In genomic region chr20:2693996-2694471, GRCh38 we compare ENCODE assay signal across 10 cellular contexts. TPM values are rescaled to one million over a fixed set of nuclear protein-coding genes. Genes with fewer than 3 reads are reported as not detected.
DNase-seq lines count a peak whose midpoint lies in the region; ATAC-seq and TF ChIP-seq lines count a peak whose summit lies in the region.
"Had no signal": no experiment of that assay in that cellular context is flagged by ENCODE, and none has a peak within 500 bp of the region (broad histone marks: within the 10 kb centered on the region; RNA-seq: fewer than 3 reads in every experiment).

No MANE protein-coding gene starts in this region.

- H3K27me3 Mint-ChIP-seq in natural killer cell (ENCODE audit: low read depth in 2 of 2) (peaks cover 0 to 43% of the 10 kb centered on the region in 2 donors), HFFc6 (ENCODE audit: insufficient read depth) (peaks cover 43% of the 10 kb centered on the region)

- H3K9me3 Mint-ChIP-seq in natural killer cell = no peaks in the 10 kb centered on the region
- no peaks in the 10 kb centered on the region for H3K9me3 Mint-ChIP-seq in HFFc6

- H3K4me1 ChIP-seq in cardiac muscle cell (ENCODE audit: low read depth) = no peaks in the 10 kb centered on the region

- H3K27ac ChIP-seq in cardiac muscle cell (no peak overlapping the region), coronary artery (no peak overlapping the region)
- H3K27ac ChIP-seq: KMS-11 had no signal

- peak overlapping the region in 1 of 2 donors; percentile 44 for H3K27ac Mint-ChIP-seq in natural killer cell
- no peak overlapping the region for H3K27ac Mint-ChIP-seq in HFFc6

- H3K4me3 ChIP-seq in cardiac muscle cell (peak overlapping the region; percentile 39), coronary artery (peak overlapping the region; percentile 75)

- H3K27me3 ChIP-seq in cardiac muscle cell = peaks cover 82% of the 10 kb centered on the region

- H3K36me3 ChIP-seq in cardiac muscle cell = no peaks in the 10 kb centered on the region

- peak overlapping the region; percentile 31 for H3K4me3 Mint-ChIP-seq in natural killer cell
- H3K4me3 Mint-ChIP-seq in HFFc6 = no peak overlapping the region

- no peaks in the 10 kb centered on the region for H3K9me3 ChIP-seq in cardiac muscle cell (ENCODE audit: low read depth)

- TF ChIP-seq CTCF in cardiac muscle cell (IDR thresholded peaks at IDR 0.05; ENCODE audit: low read depth, low read length) = no peak
- no peak for TF ChIP-seq CTCF in coronary artery (IDR thresholded peaks at IDR 0.05)
- TF ChIP-seq CTCF in natural killer cell (IDR thresholded peaks at IDR 0.05) = no peak
- no peak for TF ChIP-seq CTCF in HFFc6 (IDR thresholded peaks at IDR 0.05)

- H3K4me1 Mint-ChIP-seq in natural killer cell = peaks cover 17 to 36% of the 10 kb centered on the region in 2 donors
- peaks cover 8% of the 10 kb centered on the region for H3K4me1 Mint-ChIP-seq in HFFc6 (ENCODE audit: low read depth)

- H3K36me3 Mint-ChIP-seq in natural killer cell (no peaks in the 10 kb centered on the region), HFFc6 (ENCODE audit: low read depth) (peaks cover 5% of the 10 kb centered on the region)

- DNase-seq in cardiac muscle cell (ENCODE audit: low read depth in 1 of 2, low spot score in 1 of 2) (peak in 1 of 2 donors; percentile 13), left ventricle myocardium superior (no peak), coronary artery (ENCODE audit: low spot score) (no peak), natural killer cell (no peak), HFFc6 (no peak), putamen (ENCODE audit: low spot score) (no peak)
- no peak for DNase-seq in activated CD4-positive, alpha-beta T cell treated with anti-CD3 and anti-CD28 coated beads, Interleukin-2, amount 50 U/mL, for 4 hours

- ATAC-seq in left ventricle myocardium superior (no peak), natural killer cell (no peak), GM18870 (IDR thresholded peaks at IDR 0.05; ENCODE audit: unreplicated experiment) (no peak)

- intact Hi-C loops in left ventricle myocardium superior (cut with micrococcal nuclease) = no loop called here
- intact Hi-C loops in natural killer cell (cut with micrococcal nuclease) = no loop called here

RNA-seq across cellular contexts. Expression of gene EBF4, which starts 1.5 kb away (rescaled TPM):
- total RNA-seq in cardiac muscle cell = 14.8 and 24.2 TPM in 2 replicates
- polyA plus RNA-seq in cardiac muscle cell = 18.8 and 28.4 TPM in 2 replicates
- 3.7 TPM for total RNA-seq in left ventricle myocardium superior
- 10 to 100 TPM; 17.1 to 21.7 (median 20.4) TPM for total RNA-seq in natural killer cell
- total RNA-seq in HFFc6 (2021; fragmentation: NEBNext Ultra II Directional; extraction: Animal tissue kit (Norgen Biotek cat#: 25700)) = under 1 TPM in 3 of 6 experiments, not detected in 3; 0.14 to 0.48 (median 0.46) TPM
- polyA plus RNA-seq: keratinocyte had no signal

RNA-seq across cellular contexts. Expression of gene IDH3B, which starts 30.0 kb away (rescaled TPM):
- total RNA-seq in cardiac muscle cell (216 and 266 TPM in 2 replicates), left ventricle myocardium superior (247 TPM), natural killer cell (100 to 1,000 TPM; 149 to 161 (median 153) TPM)
- polyA plus RNA-seq in cardiac muscle cell = 211 and 244 TPM in 2 replicates
- total RNA-seq in HFFc6 (2021; fragmentation: NEBNext Ultra II Directional; extraction: Animal tissue kit (Norgen Biotek cat#: 25700)) = 10 to 100 TPM; 63.1 to 87.8 (median 79.8) TPM

RNA-seq across cellular contexts. Expression of gene NOP56, which starts 41.6 kb away (rescaled TPM):
- 109 and 140 TPM in 2 replicates for total RNA-seq in cardiac muscle cell
- polyA plus RNA-seq in cardiac muscle cell = 262 and 285 TPM in 2 replicates
- 54.2 TPM for total RNA-seq in left ventricle myocardium superior
- 100 to 1,000 TPM; 169 to 216 (median 214) TPM for total RNA-seq in natural killer cell
- 100 to 1,000 TPM; 151 to 222 (median 165) TPM for total RNA-seq in HFFc6 (2021; fragmentation: NEBNext Ultra II Directional; extraction: Animal tissue kit (Norgen Biotek cat#: 25700))
